ENCODE assay signal across 19 cellular contexts in the genomic region with DNA sequence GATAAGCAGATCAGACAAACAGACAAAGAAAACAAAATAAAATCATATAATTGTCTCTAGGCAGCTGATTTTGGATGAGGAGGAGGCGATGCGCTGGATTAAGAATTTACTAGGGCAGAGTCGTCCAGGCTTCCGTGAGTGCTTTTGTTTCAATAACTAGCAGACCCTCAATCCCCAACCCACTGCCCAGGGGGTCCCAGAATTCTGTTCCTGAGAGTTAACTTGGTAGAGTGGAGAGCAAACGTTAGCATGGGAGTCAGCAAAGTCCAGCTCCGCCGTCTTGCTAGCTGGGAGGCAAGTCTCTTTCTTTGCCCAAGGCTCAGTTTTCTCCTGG.
"Had no signal": no experiment of that assay in that cellular context is flagged by ENCODE, and none has a peak within 500 bp of the region (broad histone marks: within the 10 kb centered on the region; RNA-seq: fewer than 3 reads in every experiment).

No MANE protein-coding gene starts in this region.

- H3K9me3 ChIP-seq: body of pancreas, right atrium auricular region, tibial nerve, uterus had no signal

- H3K4me3 ChIP-seq: body of pancreas, lung, right atrium auricular region, tibial nerve, uterus had no signal

- H3K9me3 Mint-ChIP-seq: activated B cell treated with CpG ODN at 0.5 μM for 24 hours; activated CD8-positive, alpha-beta T cell treated with anti-CD3 and anti-CD28 coated beads for 36 hours; activated naive CD4-positive, alpha-beta T cell treated with anti-CD3 and anti-CD28 coated beads for 36 hours; activated T-cell treated with anti-CD3 and anti-CD28 coated beads, Interleukin-2, amount 50 U/mL, for 24 hours; activated T-helper 2 cell treated with anti-CD3 and anti-CD28 coated beads, Interferon-gamma antibody, Interleukin-2, Interleukin-4, amounts not matched to agents 10 μg/mL and 5 μg/mL and 100 μg/mL, durations not matched to agents 14 hours and 24 hours and 36 hours; T-helper 2 cell treated with Interferon-gamma antibody and Interleukin-4, amounts not matched to agents 5 μg/mL and 100 μg/mL, for 36 hours had no signal

- H3K27ac ChIP-seq: body of pancreas, epithelial cell of prostate, right atrium auricular region, tibial nerve, uterus had no signal

- H3K4me1 Mint-ChIP-seq: activated B cell treated with CpG ODN at 0.5 μM for 24 hours had no signal

- H3K4me3 Mint-ChIP-seq: activated B cell treated with CpG ODN at 0.5 μM for 24 hours; activated CD8-positive, alpha-beta T cell treated with anti-CD3 and anti-CD28 coated beads for 36 hours; activated naive CD4-positive, alpha-beta T cell treated with anti-CD3 and anti-CD28 coated beads for 36 hours; activated T-cell treated with anti-CD3 and anti-CD28 coated beads, Interleukin-2, amount 50 U/mL, for 24 hours; T-helper 2 cell treated with Interferon-gamma antibody and Interleukin-4, amounts not matched to agents 5 μg/mL and 100 μg/mL, for 36 hours had no signal

- H3K27ac Mint-ChIP-seq: activated B cell treated with CpG ODN at 0.5 μM for 24 hours; activated CD8-positive, alpha-beta T cell treated with anti-CD3 and anti-CD28 coated beads for 36 hours; activated naive CD4-positive, alpha-beta T cell treated with anti-CD3 and anti-CD28 coated beads for 36 hours; activated T-cell treated with anti-CD3 and anti-CD28 coated beads, Interleukin-2, amount 50 U/mL, for 24 hours; activated T-helper 2 cell treated with anti-CD3 and anti-CD28 coated beads, Interferon-gamma antibody, Interleukin-2, Interleukin-4, amounts not matched to agents 10 μg/mL and 5 μg/mL and 100 μg/mL, durations not matched to agents 14 hours and 24 hours and 36 hours; progenitor cell of endocrine pancreas; T-helper 2 cell treated with Interferon-gamma antibody and Interleukin-4, amounts not matched to agents 5 μg/mL and 100 μg/mL, for 36 hours had no signal

- DNase-seq: activated B cell treated with CpG ODN at 0.5 μM for 24 hours; activated CD4-positive, alpha-beta T cell treated with anti-CD3 and anti-CD28 coated beads for 4 hours; activated CD8-positive, alpha-beta T cell treated with anti-CD3 and anti-CD28 coated beads for 36 hours; activated naive CD4-positive, alpha-beta T cell treated with anti-CD3 and anti-CD28 coated beads for 36 hours; activated T-cell treated with anti-CD3 and anti-CD28 coated beads, Interleukin-2, amount 50 U/mL, for 24 hours; body of pancreas; dermis blood vessel endothelial cell; foreskin fibroblast; left colon; stimulated activated CD4-positive, alpha-beta T cell treated with anti-CD3 and anti-CD28 coated beads, Interleukin-2, amount 100 ng/mL, for 24 hours; stimulated activated naive CD4-positive, alpha-beta T cell treated with Interleukin-2 at 50 U/mL for 16 hours; uterus had no signal

- H3K27me3 ChIP-seq: body of pancreas, right atrium auricular region had no signal

- ATAC-seq: activated CD8-positive, alpha-beta T cell treated with anti-CD3 and anti-CD28 coated beads for 36 hours; body of pancreas; left colon had no signal

- H3K36me3 ChIP-seq: right atrium auricular region, tibial nerve, uterus had no signal

- H3K4me1 ChIP-seq: body of pancreas, right atrium auricular region, tibial nerve, uterus had no signal
